ENCODE assay signal across 22 cellular contexts in genomic region chr11:21072517-21072916, GRCh38.
DNase-seq lines count a peak whose midpoint lies in the region; ATAC-seq, FAIRE-seq and TF ChIP-seq lines count a peak whose summit lies in the region.
"Had no signal": no experiment of that assay in that cellular context is flagged by ENCODE, and none has a peak within 500 bp of the region (broad histone marks: within the 10 kb centered on the region; RNA-seq: fewer than 3 reads in every experiment).

No MANE protein-coding gene starts in this region.

- H3K9me3 ChIP-seq in OCI-LY3 (ENCODE audit: insufficient read depth, low read length) (no peaks in the 10 kb centered on the region), kidney (ENCODE audit: control insufficient read depth in 1 of 2, low read length in 2 of 2) (no peaks in the 10 kb centered on the region)
- H3K9me3 ChIP-seq: lower lobe of right lung, prostate gland, tibial nerve had no signal

- H2AFZ ChIP-seq in OCI-LY3 (ENCODE audit: low read depth, low read length), result no peak overlapping the region
- H2AFZ ChIP-seq: GM23338, neural progenitor cell had no signal

- ATAC-seq in GM18511 (IDR thresholded peaks at IDR 0.05; ENCODE audit: unreplicated experiment) (peak; percentile 73), GM21390 (IDR thresholded peaks at IDR 0.05; ENCODE audit: unreplicated experiment) (peak; percentile 60), HG03066 (IDR thresholded peaks at IDR 0.05; ENCODE audit: low read depth, unreplicated experiment) (peak; percentile 56), foreskin keratinocyte (no peak), HG02973 (IDR thresholded peaks at IDR 0.05; ENCODE audit: unreplicated experiment) (no peak)
- ATAC-seq: activated CD4-positive, CD25-positive, alpha-beta regulatory T cell treated with anti-CD3 and anti-CD28 coated beads, Interleukin-2, amount 50 U/mL, for 24 hours; GM23338; lower lobe of right lung had no signal

- H3K9ac ChIP-seq in OCI-LY3 (ENCODE audit: low read length) (no peak overlapping the region), kidney (ENCODE audit: low read length in 2 of 2) (no peak overlapping the region)
- H3K9ac ChIP-seq: neural progenitor cell had no signal

- H4K20me1 ChIP-seq in OCI-LY3 (ENCODE audit: insufficient read depth, low read length), result no peaks in the 10 kb centered on the region

- DNase-seq in NCI-H187 (lab: John Stamatoyannopoulos, UW) (no peak), foreskin keratinocyte (no peak), kidney (no peak)
- DNase-seq: activated naive CD4-positive, alpha-beta T cell treated with anti-CD3 and anti-CD28 coated beads, Interleukin-2, amount 50 U/mL, for 16 hours; aorta; caudate nucleus; CD4-positive, CD25-positive, alpha-beta regulatory T cell; islet precursor cell; lower lobe of right lung; NK-92 treated with Interleukin-12 subunit alpha and Interleukin-12 subunit beta, amount 100 ng/mL, for 24 hours; stimulated activated naive CD4-positive, alpha-beta T cell treated with Interleukin-2 at 50 U/mL for 16 hours; T1000 had no signal

- H3K4me1 ChIP-seq in OCI-LY3 (ENCODE audit: low read length), result peaks cover 29% of the 10 kb centered on the region
- H3K4me1 ChIP-seq in foreskin keratinocyte, result no peaks in the 10 kb centered on the region
- H3K4me1 ChIP-seq in kidney (ENCODE audit: control insufficient read depth in 1 of 2, insufficient read depth in 1 of 2, low read depth in 1 of 2, low read length in 2 of 2), result no peaks in the 10 kb centered on the region
- H3K4me1 ChIP-seq: lower lobe of right lung, prostate gland, tibial nerve had no signal

- FAIRE-seq in kidney (lab: Jason Lieb, UNC), result no peak

- no peaks in the 10 kb centered on the region for H3K79me2 ChIP-seq in OCI-LY3 (ENCODE audit: low read length)

- intact Hi-C loops in kidney (cut with DNase I), result no loop called here

- peak; percentile 32 for TF ChIP-seq CTCF in OCI-LY3 (IDR thresholded peaks at IDR 0.05; ENCODE audit: low read depth, low read length)
- no peak for TF ChIP-seq CTCF in foreskin keratinocyte (conservative IDR thresholded peaks at IDR 0.05)
- TF ChIP-seq CTCF in kidney (IDR thresholded peaks at IDR 0.05; ENCODE audit: borderline replicate concordance, extremely low read depth, insufficient read depth), result no peak

- H3K4me3 ChIP-seq in OCI-LY3 (ENCODE audit: low read length) (0 out of 2 replicates have a peak overlapping the region, but pooled peaks have one; percentile 3), kidney (ENCODE audit: low read length in 2 of 2) (no peak overlapping the region)
- H3K4me3 ChIP-seq: GM23338, lower lobe of right lung, neural progenitor cell, prostate gland, tibial nerve had no signal

- no peaks in the 10 kb centered on the region for H3K36me3 ChIP-seq in OCI-LY3 (replicated peaks; ENCODE audit: low read depth, low read length)
- no peaks in the 10 kb centered on the region for H3K36me3 ChIP-seq in kidney (ENCODE audit: control insufficient read depth in 1 of 2, insufficient read depth in 2 of 2, low read length in 2 of 2)
- H3K36me3 ChIP-seq: lower lobe of right lung, neural progenitor cell, prostate gland, tibial nerve had no signal

- H3K27me3 ChIP-seq in OCI-LY3 (ENCODE audit: low read depth, low read length) (no peaks in the 10 kb centered on the region), foreskin keratinocyte (no peaks in the 10 kb centered on the region)
- H3K27me3 ChIP-seq: neural progenitor cell, tibial nerve had no signal

- no peak overlapping the region for H3K27ac ChIP-seq in OCI-LY3 (ENCODE audit: low read length)
- H3K27ac ChIP-seq in foreskin keratinocyte, result no peak overlapping the region
- H3K27ac ChIP-seq in kidney (ENCODE audit: low read depth in 2 of 2, low read length in 2 of 2), result no peak overlapping the region
- H3K27ac ChIP-seq: lower lobe of right lung, neural progenitor cell, prostate gland, tibial nerve had no signal

- peak overlapping the region; percentile 51 for H3K4me2 ChIP-seq in OCI-LY3 (ENCODE audit: low read length)
- H3K4me2 ChIP-seq: GM23338 had no signal

Comparison
In these comparisons a context has a peak if more than half of its experiments do, and no peak if none do; other contexts are left out.
1. ATAC-seq: peak in GM18511 (single experiment), GM21390 (single experiment) and HG03066 (single experiment); none in foreskin keratinocyte (single experiment) and HG02973 (single experiment).